ENCODE assay signal across 19 cellular contexts in the genomic region with DNA sequence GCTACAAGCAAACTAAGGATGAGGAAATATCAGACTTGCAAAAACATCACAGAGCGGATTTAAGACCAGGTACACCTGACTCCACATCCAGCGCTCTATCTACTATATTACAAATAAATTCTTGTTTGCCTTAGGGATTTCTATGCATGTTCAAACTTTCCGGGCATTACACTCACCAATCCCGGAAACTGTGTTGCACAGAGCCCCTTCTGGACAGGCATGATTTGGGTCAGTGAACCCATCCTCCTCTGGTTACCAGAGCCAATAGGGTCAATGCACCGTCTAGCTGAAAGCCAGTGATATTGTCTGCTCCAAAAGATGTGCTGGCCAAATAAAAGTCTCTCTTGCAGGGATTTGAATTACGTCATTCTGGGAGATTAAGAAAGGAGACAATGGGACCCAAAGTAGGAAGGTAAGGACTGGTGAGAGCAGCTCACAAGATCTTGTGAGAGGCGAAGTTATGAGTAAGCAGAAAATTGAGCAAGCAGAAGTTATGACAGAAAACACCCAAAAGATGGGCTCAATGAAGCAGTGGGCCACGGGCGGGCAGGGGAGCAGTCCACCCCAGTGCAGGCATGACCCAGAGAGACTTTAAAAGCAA.
DNase-seq lines count a peak whose midpoint lies in the region; ATAC-seq, FAIRE-seq and TF ChIP-seq lines count a peak whose summit lies in the region.
"Had no signal": no experiment of that assay in that cellular context is flagged by ENCODE, and none has a peak within 500 bp of the region (broad histone marks: within the 10 kb centered on the region; RNA-seq: fewer than 3 reads in every experiment).

No MANE protein-coding gene starts in this region.

- H3K79me2 ChIP-seq in mammary epithelial cell (ENCODE audit: insufficient read depth, low read length), result no peaks in the 10 kb centered on the region
- no peaks in the 10 kb centered on the region for H3K79me2 ChIP-seq in GM12878 (ENCODE audit: control insufficient read depth, insufficient read depth, low read length)

- peak; percentile 75 for DNase-seq in MCF 10A (ENCODE audit: unreplicated experiment)
- no peak for DNase-seq in mammary epithelial cell
- no peak for DNase-seq in GM12878 (ENCODE audit: low read depth, low spot score)
- DNase-seq in lower lobe of right lung, result no peak
- DNase-seq in glutamatergic neuron, result no peak
- DNase-seq in left ventricle myocardium inferior, result no peak
- no peak for DNase-seq in type B pancreatic cell (ENCODE audit: extremely low spot score, unreplicated experiment)
- DNase-seq: 8988T; activated CD8-positive, alpha-beta T cell treated with anti-CD3 and anti-CD28 coated beads, Interleukin-2, amount 10 ng/mL, durations not matched to agents 7 days and 5 days; activated T-cell treated with anti-CD3 and anti-CD28 coated beads, Interleukin-2, amount 50 U/mL, for 72 hours; effector memory CD4-positive, alpha-beta T cell; H7; NCI-H146; NCI-H2227 treated with DMSO at 0.1 percent for 48 hours; ovary; testis had no signal

- H3K9me3 Mint-ChIP-seq in MCF 10A (ENCODE audit: unreplicated experiment), result no peaks in the 10 kb centered on the region
- peaks cover 3% of the 10 kb centered on the region for H3K9me3 Mint-ChIP-seq in glutamatergic neuron (ENCODE audit: unreplicated experiment)
- peaks cover 5% of the 10 kb centered on the region for H3K9me3 Mint-ChIP-seq in type B pancreatic cell
- H3K9me3 Mint-ChIP-seq: activated T-cell treated with anti-CD3 and anti-CD28 coated beads, Interleukin-2, amount 50 U/mL, for 72 hours; WTC11 had no signal

- H3K9ac ChIP-seq in mammary epithelial cell (ENCODE audit: insufficient read depth, low read length) (no peak overlapping the region), GM12878 (ENCODE audit: control insufficient read depth, insufficient read depth, low read length) (no peak overlapping the region)

- TF ChIP-seq EP300 in GM12878 (IDR thresholded peaks at IDR 0.05; ENCODE audit: borderline replicate concordance in 1 of 2, control insufficient read depth in 1 of 2, low read depth in 2 of 2, low read length in 2 of 2), result no peak

- H3K27ac Mint-ChIP-seq in MCF 10A (ENCODE audit: low read depth, unreplicated experiment), result peak overlapping the region; percentile 71
- no peak overlapping the region for H3K27ac Mint-ChIP-seq in glutamatergic neuron (ENCODE audit: unreplicated experiment)
- no peak overlapping the region for H3K27ac Mint-ChIP-seq in type B pancreatic cell
- H3K27ac Mint-ChIP-seq: activated CD8-positive, alpha-beta T cell treated with anti-CD3 and anti-CD28 coated beads, Interleukin-2, amount 10 ng/mL, durations not matched to agents 7 days and 5 days; activated T-cell treated with anti-CD3 and anti-CD28 coated beads, Interleukin-2, amount 50 U/mL, for 72 hours; WTC11 had no signal

- H3K4me3 Mint-ChIP-seq in MCF 10A (ENCODE audit: unreplicated experiment) (no peak overlapping the region), glutamatergic neuron (ENCODE audit: unreplicated experiment) (no peak overlapping the region), type B pancreatic cell (no peak overlapping the region)
- H3K4me3 Mint-ChIP-seq: activated CD8-positive, alpha-beta T cell treated with anti-CD3 and anti-CD28 coated beads, Interleukin-2, amount 10 ng/mL, durations not matched to agents 7 days and 5 days; WTC11 had no signal

- in situ Hi-C loops in mammary epithelial cell (cut with MboI; ENCODE audit: low sequenced_read_pairs in 2 of 2) (no loop called here), GM12878 (cut with MboI) (no loop called here)

- H3K4me2 ChIP-seq in mammary epithelial cell (ENCODE audit: insufficient read depth, low read depth, low read length) (no peak overlapping the region), GM12878 (ENCODE audit: control insufficient read depth, insufficient read depth) (peak overlapping the region; percentile 21; the same call in 1 of the 2 replicates)

- no TSS peak for BruUV-seq in MCF 10A (replicated peaks; lab: Mats Ljungman, UMichigan)
- BruUV-seq in mammary epithelial cell (replicated peaks; lab: Mats Ljungman, UMichigan), result no TSS peak
- BruUV-seq in GM12878 (replicated peaks; lab: Mats Ljungman, UMichigan), result no TSS peak

- H2AFZ ChIP-seq in mammary epithelial cell (ENCODE audit: low read depth, low read length), result no peak overlapping the region
- H2AFZ ChIP-seq in GM12878 (ENCODE audit: control insufficient read depth, low read depth, low read length), result no peak overlapping the region; the same call in none of the 2 replicates

- ATAC-seq in GM12878, result no peak
- peak; percentile 4 to 29 for ATAC-seq in lower lobe of right lung
- ATAC-seq in HG03139 (IDR thresholded peaks at IDR 0.05; ENCODE audit: unreplicated experiment), result no peak
- ATAC-seq: activated CD8-positive, alpha-beta T cell treated with anti-CD3 and anti-CD28 coated beads, Interleukin-2, amount 10 ng/mL, durations not matched to agents 7 days and 5 days; WTC11 had no signal

- H3K36me3 Mint-ChIP-seq in MCF 10A (ENCODE audit: insufficient read depth, unreplicated experiment) (no peaks in the 10 kb centered on the region), glutamatergic neuron (ENCODE audit: unreplicated experiment) (no peaks in the 10 kb centered on the region), type B pancreatic cell (no peaks in the 10 kb centered on the region)
- H3K36me3 Mint-ChIP-seq: WTC11 had no signal

- TF ChIP-seq CTCF in MCF 10A (IDR thresholded peaks at IDR 0.05; ENCODE audit: unreplicated experiment) (no peak), mammary epithelial cell (conservative IDR thresholded peaks at IDR 0.05 in 1 of 2, IDR thresholded peaks at IDR 0.05 in 1 of 2; ENCODE audit: extremely low read depth in 1 of 2, insufficient read depth in 1 of 2, low read depth in 1 of 2, low read length in 2 of 2) (no peak), GM12878 (IDR thresholded peaks at IDR 0.05 in 2 of 3, conservative IDR thresholded peaks at IDR 0.05 in 1 of 3; ENCODE audit: control insufficient read depth in 2 of 3, extremely low read depth in 1 of 3, insufficient read depth in 1 of 3, low read depth in 3 of 3, low read length in 3 of 3) (no peak), lower lobe of right lung (IDR thresholded peaks at IDR 0.05) (no peak), glutamatergic neuron (IDR thresholded peaks at IDR 0.05; ENCODE audit: partially characterized antibody, unreplicated experiment) (no peak), left ventricle myocardium inferior (IDR thresholded peaks at IDR 0.05; ENCODE audit: borderline replicate concordance) (no peak), type B pancreatic cell (conservative IDR thresholded peaks at IDR 0.05) (no peak)

- POLR2A ChIA-PET in MCF 10A (lab: Yijun Ruan, JAX) (no interaction called here), GM12878 (lab: Charles Lee) (interaction anchor here (0.6 kb wide), 1 partner anchor 430 kb away, joined by 5 read pairs; no protein-coding TSS in a partner anchor)

- TF ChIP-seq RAD21 in GM12878 (IDR thresholded peaks at IDR 0.05; ENCODE audit: insufficient read depth, low read depth, low read length), result no peak

- CTCF ChIA-PET in MCF 10A (lab: Yijun Ruan, JAX) (interaction anchor here (0.6 to 3.4 kb wide), 4 partner anchors 10 to 483 kb away, joined by 4 to 27 read pairs (median 9); no protein-coding TSS in a partner anchor), mammary epithelial cell (lab: Charles Lee; ENCODE audit: low non-redundant PET) (no interaction called here), GM12878 (lab: Yijun Ruan, JAX) (interaction anchor here (1.4 to 1.7 kb wide), 2 partner anchors 14 to 23 kb away, joined by 4 to 11 read pairs; no protein-coding TSS in a partner anchor)

- H3K9me3 ChIP-seq in mammary epithelial cell (replicated peaks; ENCODE audit: insufficient read depth, low read length), result peaks cover 3% of the 10 kb centered on the region
- H3K9me3 ChIP-seq in GM12878 (replicated peaks; ENCODE audit: control insufficient read depth, insufficient read depth, low read length), result no peaks in the 10 kb centered on the region; the same call in 2 of the 3 replicates
- no peaks in the 10 kb centered on the region for H3K9me3 ChIP-seq in lower lobe of right lung
- H3K9me3 ChIP-seq in left ventricle myocardium inferior (replicated peaks), result no peaks in the 10 kb centered on the region
- H3K9me3 ChIP-seq: ovary, testis had no signal

- H3K27me3 ChIP-seq in mammary epithelial cell (ENCODE audit: insufficient read depth, low read length), result no peaks in the 10 kb centered on the region
- H3K27me3 ChIP-seq in GM12878 (replicated peaks in 1 of 2; ENCODE audit: control insufficient read depth in 2 of 2, insufficient read depth in 2 of 2, low read length in 1 of 2), result no peaks in the 10 kb centered on the region
- no peaks in the 10 kb centered on the region for H3K27me3 ChIP-seq in lower lobe of right lung (ENCODE audit: low read depth)
- H3K27me3 ChIP-seq in left ventricle myocardium inferior (ENCODE audit: low read depth), result peaks cover 7% of the 10 kb centered on the region
- H3K27me3 ChIP-seq: ovary, testis had no signal

- H3K4me1 Mint-ChIP-seq in MCF 10A (ENCODE audit: insufficient read depth, unreplicated experiment) (peaks cover 19% of the 10 kb centered on the region), glutamatergic neuron (ENCODE audit: low read depth, unreplicated experiment) (peaks cover 6% of the 10 kb centered on the region), type B pancreatic cell (ENCODE audit: unreplicated experiment) (peaks cover 43% of the 10 kb centered on the region)

- H3K4me1 ChIP-seq in mammary epithelial cell (ENCODE audit: insufficient read depth, low read length), result peaks cover 30% of the 10 kb centered on the region
- H3K4me1 ChIP-seq in GM12878 (ENCODE audit: control insufficient read depth, insufficient read depth, low read length), result peaks cover 46% of the 10 kb centered on the region
- peaks cover 50% of the 10 kb centered on the region for H3K4me1 ChIP-seq in lower lobe of right lung
- H3K4me1 ChIP-seq in left ventricle myocardium inferior, result peaks cover 52% of the 10 kb centered on the region

- SMC1A ChIA-PET in GM12878 (lab: Charles Lee; ENCODE audit: uncharacterized antibody, unreplicated experiment), result no interaction called here

- RAD21 ChIA-PET in GM12878 (lab: Charles Lee; ENCODE audit: unreplicated experiment), result interaction anchor here (0.9 to 1.7 kb wide), 3 partner anchors 13 to 415 kb away, joined by 3 to 4 read pairs (median 4); partner anchors contain the start of genes BRIX1 and RAD1

- H3K27ac ChIP-seq in mammary epithelial cell (ENCODE audit: insufficient read depth, low read depth, low read length), result no peak overlapping the region
- H3K27ac ChIP-seq in GM12878 (ENCODE audit: control insufficient read depth, insufficient read depth), result peak overlapping the region; percentile 28; the same call in 1 of the 2 replicates
- H3K27ac ChIP-seq in lower lobe of right lung, result no peak overlapping the region
- H3K27ac ChIP-seq in left ventricle myocardium inferior (replicated peaks), result no peak overlapping the region
- H3K27ac ChIP-seq: ovary had no signal

- 89% methylated on average over 9 of the region's 9 CpGs for WGBS in mammary epithelial cell (ENCODE audit: low coverage, missing lambda C conversion rate)
- 8% methylated on average over 9 of the region's 9 CpGs for WGBS in GM12878 (ENCODE audit: insufficient coverage, insufficient replicate concordance, low lambda C conversion rate, missing lambda C conversion rate)

- no peak for FAIRE-seq in GM12878 (lab: Jason Lieb, UNC)

- no peak overlapping the region for H3K4me3 ChIP-seq in mammary epithelial cell (replicated peaks in 1 of 3; ENCODE audit: insufficient read depth in 1 of 3, low read depth in 2 of 3, low read length in 3 of 3)
- H3K4me3 ChIP-seq in GM12878, result no peak overlapping the region
- H3K4me3 ChIP-seq in lower lobe of right lung, result no peak overlapping the region
- no peak overlapping the region for H3K4me3 ChIP-seq in left ventricle myocardium inferior
- H3K4me3 ChIP-seq: ovary, smooth muscle cell, testis had no signal

- H3K36me3 ChIP-seq in mammary epithelial cell (ENCODE audit: insufficient read depth, low read length) (no peaks in the 10 kb centered on the region), GM12878 (ENCODE audit: control insufficient read depth in 2 of 2, insufficient read depth in 2 of 2, low read length in 1 of 2) (no peaks in the 10 kb centered on the region), lower lobe of right lung (no peaks in the 10 kb centered on the region), left ventricle myocardium inferior (no peaks in the 10 kb centered on the region)
- H3K36me3 ChIP-seq: ovary had no signal

- dilution Hi-C loops in mammary epithelial cell (cut with HindIII; ENCODE audit: low sequenced_read_pairs), result no loop called here

- H3K27me3 Mint-ChIP-seq in MCF 10A (ENCODE audit: insufficient read depth, unreplicated experiment) (no peaks in the 10 kb centered on the region), glutamatergic neuron (ENCODE audit: unreplicated experiment) (no peaks in the 10 kb centered on the region), type B pancreatic cell (no peaks in the 10 kb centered on the region)

- intact Hi-C loops in MCF 10A (cut with micrococcal nuclease), result no loop called here
- intact Hi-C loops in mammary epithelial cell (cut with micrococcal nuclease), result no loop called here
- intact Hi-C loops in GM12878 (cut with micrococcal nuclease; ENCODE audit: unreplicated experiment), result no loop called here
- intact Hi-C loops in lower lobe of right lung (cut with DNase I), result no loop called here
- intact Hi-C loops in left ventricle myocardium inferior (cut with micrococcal nuclease), result no loop called here

- no peak for TF ChIP-seq POLR2A in GM12878 (IDR thresholded peaks at IDR 0.05; ENCODE audit: low read depth, low read length)

- no peaks in the 10 kb centered on the region for H4K20me1 ChIP-seq in mammary epithelial cell (ENCODE audit: insufficient read depth, low read length)
- no peaks in the 10 kb centered on the region for H4K20me1 ChIP-seq in GM12878 (ENCODE audit: control insufficient read depth, insufficient read depth)

Comparison
In these comparisons a context has a peak if more than half of its experiments do, and no peak if none do; other contexts are left out.
1. ATAC-seq: peak in lower lobe of right lung (2 of 2); none in GM12878 (single experiment) and HG03139 (single experiment).